ENCODE assay signal across 7 cellular contexts in genomic region chr1:28509705-28510349, GRCh38. TPM values are rescaled to one million over a fixed set of nuclear protein-coding genes. Genes with fewer than 3 reads are reported as not detected.
DNase-seq lines count a peak whose midpoint lies in the region; ATAC-seq and TF ChIP-seq lines count a peak whose summit lies in the region.

No MANE protein-coding gene starts in this region.

- H3K9me3 ChIP-seq in tibial nerve: no peaks in the 10 kb centered on the region

- H3K27ac Mint-ChIP-seq in IgD-negative memory B cell: peak overlapping the region; percentile 91 to 93 (median 92)
- H3K27ac Mint-ChIP-seq in activated CD4-positive, alpha-beta memory T cell treated with anti-CD3 and anti-CD28 coated beads, Interleukin-2, amount 10 ng/mL, durations not matched to agents 7 days and 5 days: peak overlapping the region; percentile 97

- peak overlapping the region; percentile 5 for H3K4me3 ChIP-seq in fibroblast of the aortic adventitia (ENCODE audit: low read depth, low read length)
- H3K4me3 ChIP-seq in tibial nerve: no peak overlapping the region

- no peak for DNase-seq in activated CD4-positive, alpha-beta memory T cell treated with anti-CD3 and anti-CD28 coated beads, Interleukin-2, amount 10 ng/mL, durations not matched to agents 7 days and 5 days
- peak; percentile 48 for DNase-seq in fibroblast of the aortic adventitia (ENCODE audit: low read depth)
- DNase-seq in stimulated activated CD4-positive, alpha-beta T cell treated with anti-CD3 and anti-CD28 coated beads, TNF-alpha, amount 100 ng/mL, for 24 hours (ENCODE audit: low read depth in 3 of 3): peak; percentile 34 to 37 (median 35)
- no peak for DNase-seq in tibial nerve (ENCODE audit: low spot score in 2 of 2)
- DNase-seq in CD1c-positive myeloid dendritic cell (ENCODE audit: extremely low spot score): no peak

- peaks cover 0 to 73% (median 0%) of the 10 kb centered on the region in 3 donors for H3K36me3 ChIP-seq in tibial nerve

- H3K4me1 Mint-ChIP-seq in IgD-negative memory B cell: peaks cover 43 to 57% (median 49%) of the 10 kb centered on the region in 3 donors
- peaks cover 63% of the 10 kb centered on the region for H3K4me1 Mint-ChIP-seq in activated CD4-positive, alpha-beta memory T cell treated with anti-CD3 and anti-CD28 coated beads, Interleukin-2, amount 10 ng/mL, durations not matched to agents 7 days and 5 days

- H3K36me3 Mint-ChIP-seq in IgD-negative memory B cell: peaks cover 21% of the 10 kb centered on the region
- peaks cover 88% of the 10 kb centered on the region for H3K36me3 Mint-ChIP-seq in activated CD4-positive, alpha-beta memory T cell treated with anti-CD3 and anti-CD28 coated beads, Interleukin-2, amount 10 ng/mL, durations not matched to agents 7 days and 5 days (ENCODE audit: low read depth)

- no peaks in the 10 kb centered on the region for H3K27me3 ChIP-seq in tibial nerve

- peaks cover 0 to 3% (median 0%) of the 10 kb centered on the region in 3 donors for H3K9me3 Mint-ChIP-seq in IgD-negative memory B cell
- no peaks in the 10 kb centered on the region for H3K9me3 Mint-ChIP-seq in activated CD4-positive, alpha-beta memory T cell treated with anti-CD3 and anti-CD28 coated beads, Interleukin-2, amount 10 ng/mL, durations not matched to agents 7 days and 5 days

- H3K4me3 Mint-ChIP-seq in IgD-negative memory B cell: peak overlapping the region; percentile 89 to 100 (median 94)
- H3K4me3 Mint-ChIP-seq in activated CD4-positive, alpha-beta memory T cell treated with anti-CD3 and anti-CD28 coated beads, Interleukin-2, amount 10 ng/mL, durations not matched to agents 7 days and 5 days: peak overlapping the region; percentile 98

- peaks cover 0 to 59% (median 33%) of the 10 kb centered on the region in 4 donors for H3K4me1 ChIP-seq in tibial nerve

- no peak for ATAC-seq in HG03354 (IDR thresholded peaks at IDR 0.05; ENCODE audit: poor library complexity, severe bottlenecking, unreplicated experiment)

- POLR2A ChIA-PET in activated CD4-positive, alpha-beta memory T cell treated with anti-CD3 and anti-CD28 coated beads, Interleukin-2, amount 10 ng/mL, durations not matched to agents 7 days and 5 days (lab: Charles Lee): interaction anchor here (1.0 to 14.5 kb wide), 18 partner anchors 9 to 672 kb away, joined by 3 to 264 read pairs (median 8); partner anchors contain the start of genes GMEB1, MED18, PHACTR4 and RNU11

- TF ChIP-seq CTCF in fibroblast of the aortic adventitia (IDR thresholded peaks at IDR 0.05; ENCODE audit: insufficient read depth, low read length) (no peak), tibial nerve (IDR thresholded peaks at IDR 0.05) (no peak)

- CTCF ChIA-PET in activated CD4-positive, alpha-beta memory T cell treated with anti-CD3 and anti-CD28 coated beads, Interleukin-2, amount 10 ng/mL, durations not matched to agents 7 days and 5 days (lab: Charles Lee): interaction anchor here (0.6 to 2.8 kb wide), 5 partner anchors 11 to 241 kb away, joined by 3 to 12 read pairs (median 4); partner anchors contain the start of gene TRNAU1AP

- peak overlapping the region in 2 of 4 donors; percentile 65 to 88 for H3K27ac ChIP-seq in tibial nerve

- TF ChIP-seq EP300 in tibial nerve (IDR thresholded peaks at IDR 0.05): peak in 1 of 2 donors; percentile 5

- H3K27me3 Mint-ChIP-seq in IgD-negative memory B cell: no peaks in the 10 kb centered on the region
- H3K27me3 Mint-ChIP-seq in activated CD4-positive, alpha-beta memory T cell treated with anti-CD3 and anti-CD28 coated beads, Interleukin-2, amount 10 ng/mL, durations not matched to agents 7 days and 5 days: no peaks in the 10 kb centered on the region

- TF ChIP-seq POLR2A in tibial nerve (IDR thresholded peaks at IDR 0.05): no peak

- WGBS in tibial nerve, 2 donors: 79 to 80% methylated on average over 8 of the region's 8 CpGs

RNA-seq across cellular contexts. Expression of gene RCC1, which starts 4.0 kb away (rescaled TPM):
- polyA plus RNA-seq in IgD-negative memory B cell: 13.3 TPM
- 10 to 100 TPM; 47.6 to 50.7 TPM for total RNA-seq in activated CD4-positive, alpha-beta memory T cell treated with anti-CD3 and anti-CD28 coated beads, Interleukin-2, amount 10 ng/mL, durations not matched to agents 7 days and 5 days
- total RNA-seq in fibroblast of the aortic adventitia (ENCODE audit: low replicate concordance) (28.8 and 101 TPM in 2 replicates), tibial nerve (10 to 100 TPM; 13.5 to 36.9 (median 19.3) TPM)

RNA-seq across cellular contexts. Expression of gene TRNAU1AP, which starts 43.1 kb away (rescaled TPM):
- polyA plus RNA-seq in IgD-negative memory B cell: 29.2 TPM
- 10 to 100 TPM; 56.9 to 58.9 TPM for total RNA-seq in activated CD4-positive, alpha-beta memory T cell treated with anti-CD3 and anti-CD28 coated beads, Interleukin-2, amount 10 ng/mL, durations not matched to agents 7 days and 5 days
- total RNA-seq in fibroblast of the aortic adventitia (ENCODE audit: low replicate concordance) (18.8 and 29.7 TPM in 2 replicates), tibial nerve (10 to 100 TPM; 22.6 to 35.2 (median 29.3) TPM)

Comparison
In these comparisons a context has a peak if more than half of its experiments do, and no peak if none do; other contexts are left out.
1. DNase-seq: peak in fibroblast of the aortic adventitia (single experiment) and stimulated activated CD4-positive, alpha-beta T cell treated with anti-CD3 and anti-CD28 coated beads, TNF-alpha, amount 100 ng/mL, for 24 hours (3 of 3); none in activated CD4-positive, alpha-beta memory T cell treated with anti-CD3 and anti-CD28 coated beads, Interleukin-2, amount 10 ng/mL, durations not matched to agents 7 days and 5 days (single experiment), tibial nerve (0 of 2) and CD1c-positive myeloid dendritic cell (single experiment).